1 cellular context compared by ENCODE assay signal in genomic region chr7:39238209-39238869, GRCh38.
TF ChIP-seq lines count a peak whose summit lies in the region.

No MANE protein-coding gene starts in this region.

TF ChIP-seq in GM23338, 12 proteins besides CTCF, POLR2A, EP300 and RAD21 (continued from another document):
- TF ChIP-seq POLR2AphosphoS5 (IDR thresholded peaks at IDR 0.05; ENCODE audit: low read depth) (no peak), ZNF114 (CRISPR knock-in tag; IDR thresholded peaks at IDR 0.05) (no peak), EZH2phosphoT487 (IDR thresholded peaks at IDR 0.05; ENCODE audit: unreplicated experiment) (no peak), ZNF331 (CRISPR knock-in tag; IDR thresholded peaks at IDR 0.05; ENCODE audit: low read depth) (no peak), NANOG (IDR thresholded peaks at IDR 0.05; ENCODE audit: borderline replicate concordance) (no peak), ETS1 (IDR thresholded peaks at IDR 0.05) (no peak), JUNB (IDR thresholded peaks at IDR 0.05; ENCODE audit: unreplicated experiment) (no peak), EZH2 (IDR thresholded peaks at IDR 0.05; ENCODE audit: low read depth, unreplicated experiment) (no peak)
